Comparison of ENCODE assay signal across 8 cellular contexts in genomic region chr2:233386382-233387041, GRCh38. TPM values are rescaled to one million over a fixed set of nuclear protein-coding genes. Genes with fewer than 3 reads are reported as not detected.
DNase-seq lines count a peak whose midpoint lies in the region; ATAC-seq and TF ChIP-seq lines count a peak whose summit lies in the region.

No MANE protein-coding gene starts in this region.

- H3K9me3 ChIP-seq in heart right ventricle, result no peaks in the 10 kb centered on the region

- H3K4me3 ChIP-seq in heart right ventricle, result no peak overlapping the region

- peaks cover 17 to 61% (median 50%) of the 10 kb centered on the region in 9 donors for H3K4me1 ChIP-seq in heart right ventricle

- intact Hi-C loops in heart right ventricle (cut with DNase I), result loop anchor here in 1 of 10 donors (5.0 kb wide), 1 partner anchor 56 kb away; no protein-coding TSS in a partner anchor

- peak; percentile 11 for TF ChIP-seq POLR2A in GM18505 (IDR thresholded peaks at IDR 0.05; ENCODE audit: borderline replicate concordance, extremely low read depth, insufficient read depth, insufficient read length)

- TF ChIP-seq CTCF in heart right ventricle (IDR thresholded peaks at IDR 0.05), result no peak

- no peaks in the 10 kb centered on the region for H3K27me3 ChIP-seq in heart right ventricle

- no peak for ATAC-seq in GM18505 (IDR thresholded peaks at IDR 0.05; ENCODE audit: unreplicated experiment)
- ATAC-seq in heart right ventricle, result peak in 7 of 8 donors; percentile 5 to 38 (median 29)
- ATAC-seq in GM18498 (IDR thresholded peaks at IDR 0.05; ENCODE audit: unreplicated experiment), result no peak

- 53 to 59% methylated on average over 13 of the region's 13 CpGs for WGBS in heart right ventricle, 2 donors

- DNase-seq in activated T-cell treated with anti-CD3 and anti-CD28 coated beads, Interleukin-2, amount 50 U/mL, for 48 hours, result peak; percentile 56 to 58
- DNase-seq in heart right ventricle (peak in 1 of 2 donors; percentile 16), T-helper 9 cell (no peak), cerebellum (ENCODE audit: low spot score) (no peak), NCI-H2227 treated with DMSO at 0.1 percent for 48 hours (lab: John Stamatoyannopoulos, UW) (no peak)
- DNase-seq in stimulated activated CD8-positive, alpha-beta memory T cell treated with anti-CD3 and anti-CD28 coated beads, Interleukin-4, amount 100 ng/mL, for 48 hours, result peak; percentile 61

- H3K27ac ChIP-seq in heart right ventricle, result peak overlapping the region; percentile 11 to 92 (median 84)

- peaks cover 0 to 34% (median 11%) of the 10 kb centered on the region in 9 donors for H3K36me3 ChIP-seq in heart right ventricle

RNA-seq across cellular contexts. Expression of gene DGKD, which starts 32.2 kb away (rescaled TPM):
- 10 to 100 TPM; 26.8 to 79.5 (median 44.7) TPM for total RNA-seq in heart right ventricle
- 10 to 100 TPM; 35.6 to 62.5 TPM for polyA plus RNA-seq in heart right ventricle
- total RNA-seq in cerebellum, result 50.8 TPM

Comparison
In these comparisons a context has a peak if more than half of its experiments do, and no peak if none do; other contexts are left out.
1. ATAC-seq: peak in heart right ventricle (7 of 8); none in GM18505 (single experiment) and GM18498 (single experiment).
2. DNase-seq: peak in activated T-cell treated with anti-CD3 and anti-CD28 coated beads, Interleukin-2, amount 50 U/mL, for 48 hours (2 of 2) and stimulated activated CD8-positive, alpha-beta memory T cell treated with anti-CD3 and anti-CD28 coated beads, Interleukin-4, amount 100 ng/mL, for 48 hours (single experiment); none in T-helper 9 cell (single experiment), cerebellum (single experiment) and NCI-H2227 treated with DMSO at 0.1 percent for 48 hours (single experiment).